Comparison of ENCODE assay signal across 9 cellular contexts in genomic region chr11:59557940-59558643, GRCh38. TPM values are rescaled to one million over a fixed set of nuclear protein-coding genes. Genes with fewer than 3 reads are reported as not detected.
DNase-seq lines count a peak whose midpoint lies in the region; ATAC-seq and TF ChIP-seq lines count a peak whose summit lies in the region.
"Had no signal": no experiment of that assay in that cellular context is flagged by ENCODE, and none has a peak within 500 bp of the region (broad histone marks: within the 10 kb centered on the region; RNA-seq: fewer than 3 reads in every experiment).

No MANE protein-coding gene starts in this region.

- BruUV-seq in PC-9 (replicated peaks; lab: Mats Ljungman, UMichigan): no TSS peak

- no peak for TF ChIP-seq POLR2A in erythroblast (IDR thresholded peaks at IDR 0.05; ENCODE audit: low read length)

- H3K9me3 ChIP-seq in PC-9 (ENCODE audit: insufficient read depth, low read depth): no peaks in the 10 kb centered on the region
- H3K9me3 ChIP-seq: prostate gland had no signal

- peaks cover 65% of the 10 kb centered on the region for H3F3A ChIP-seq in PC-9 (ENCODE audit: insufficient read depth, low read depth)

- CTCF ChIA-PET in PC-9 (lab: Charles Lee): interaction anchor here (0.8 kb wide), 1 partner anchor 21 kb away, joined by 3 read pairs; no protein-coding TSS in a partner anchor

- H3K4me2 ChIP-seq in PC-9: peak overlapping the region; percentile 82; the same call in 1 of the 2 replicates

- ATAC-seq in stimulated activated memory B cell treated with anti-CD40 and anti-IgM and Interleukin-4, amounts not matched to agents 10 μg/mL and 1 μg/mL and 100 μg/mL, for 72 hours: no peak

- no peak for TF ChIP-seq CTCF in PC-9 (conservative IDR thresholded peaks at IDR 0.05)

- H3K36me3 Mint-ChIP-seq in activated CD4-positive, alpha-beta T cell treated with anti-CD3 and anti-CD28 coated beads, Interleukin-2, amount 10 ng/mL, durations not matched to agents 24 days and 14 days (ENCODE audit: low read depth): peaks cover 2% of the 10 kb centered on the region
- H3K36me3 Mint-ChIP-seq in stimulated activated memory B cell treated with anti-CD40 and anti-IgM and Interleukin-4, amounts not matched to agents 10 μg/mL and 1 μg/mL and 100 μg/mL, for 72 hours: no peaks in the 10 kb centered on the region

- H3K4me3 Mint-ChIP-seq in activated CD4-positive, alpha-beta T cell treated with anti-CD3 and anti-CD28 coated beads, Interleukin-2, amount 10 ng/mL, durations not matched to agents 24 days and 14 days: peak overlapping the region; percentile 83
- H3K4me3 Mint-ChIP-seq in stimulated activated memory B cell treated with anti-CD40 and anti-IgM and Interleukin-4, amounts not matched to agents 10 μg/mL and 1 μg/mL and 100 μg/mL, for 72 hours: peak overlapping the region; percentile 70

- H3K27ac Mint-ChIP-seq in activated CD4-positive, alpha-beta T cell treated with anti-CD3 and anti-CD28 coated beads, Interleukin-2, amount 10 ng/mL, durations not matched to agents 24 days and 14 days: no peak overlapping the region
- H3K27ac Mint-ChIP-seq in stimulated activated memory B cell treated with anti-CD40 and anti-IgM and Interleukin-4, amounts not matched to agents 10 μg/mL and 1 μg/mL and 100 μg/mL, for 72 hours: no peak overlapping the region

- peaks cover 14% of the 10 kb centered on the region for H3K27me3 Mint-ChIP-seq in activated CD4-positive, alpha-beta T cell treated with anti-CD3 and anti-CD28 coated beads, Interleukin-2, amount 10 ng/mL, durations not matched to agents 24 days and 14 days
- H3K27me3 Mint-ChIP-seq in stimulated activated memory B cell treated with anti-CD40 and anti-IgM and Interleukin-4, amounts not matched to agents 10 μg/mL and 1 μg/mL and 100 μg/mL, for 72 hours: peaks cover 10% of the 10 kb centered on the region

- H3K4me1 ChIP-seq in PC-9 (replicated peaks; ENCODE audit: insufficient read depth): peaks cover 28% of the 10 kb centered on the region
- H3K4me1 ChIP-seq: prostate gland had no signal

- POLR2A ChIA-PET in PC-9 (lab: Charles Lee; ENCODE audit: unreplicated experiment): interaction anchor here (0.6 to 1.0 kb wide), 2 partner anchors 58 to 197 kb away, joined by 3 to 6 read pairs; partner anchors contain the start of genes OSBP and STX3

- no peak overlapping the region for H2AFZ ChIP-seq in PC-9

- no peak overlapping the region for H3K27ac ChIP-seq in PC-9
- H3K27ac ChIP-seq: prostate gland had no signal

- H3K9me3 Mint-ChIP-seq in activated CD4-positive, alpha-beta T cell treated with anti-CD3 and anti-CD28 coated beads, Interleukin-2, amount 10 ng/mL, durations not matched to agents 24 days and 14 days: no peaks in the 10 kb centered on the region
- no peaks in the 10 kb centered on the region for H3K9me3 Mint-ChIP-seq in stimulated activated memory B cell treated with anti-CD40 and anti-IgM and Interleukin-4, amounts not matched to agents 10 μg/mL and 1 μg/mL and 100 μg/mL, for 72 hours

- H3K4me3 ChIP-seq in PC-9: no peak overlapping the region; the same call in 1 of the 2 replicates
- H3K4me3 ChIP-seq: prostate gland had no signal

- no peaks in the 10 kb centered on the region for H3K36me3 ChIP-seq in PC-9 (ENCODE audit: low read depth)
- H3K36me3 ChIP-seq: prostate gland had no signal

- peaks cover 4% of the 10 kb centered on the region; the same call in 1 of the 2 replicates for H4K20me1 ChIP-seq in PC-9 (ENCODE audit: insufficient read depth)

- intact Hi-C loops in activated CD4-positive, alpha-beta T cell treated with anti-CD3 and anti-CD28 coated beads, Interleukin-2, amount 10 ng/mL, durations not matched to agents 24 days and 14 days (cut with micrococcal nuclease): loop anchor here (1.0 to 10.0 kb wide), 5 partner anchors 8 to 451 kb away; partner anchors contain the start of genes FAM111A, FAM111B and STX3
- intact Hi-C loops in PC-9 (cut with micrococcal nuclease; ENCODE audit: unreplicated experiment): loop anchor here (10.0 kb wide), 1 partner anchor 1783 kb away; no protein-coding TSS in a partner anchor

- H3K4me1 Mint-ChIP-seq in activated CD4-positive, alpha-beta T cell treated with anti-CD3 and anti-CD28 coated beads, Interleukin-2, amount 10 ng/mL, durations not matched to agents 24 days and 14 days: peaks cover 45% of the 10 kb centered on the region
- H3K4me1 Mint-ChIP-seq in stimulated activated memory B cell treated with anti-CD40 and anti-IgM and Interleukin-4, amounts not matched to agents 10 μg/mL and 1 μg/mL and 100 μg/mL, for 72 hours: peaks cover 37% of the 10 kb centered on the region

- H3K27me3 ChIP-seq in PC-9 (ENCODE audit: insufficient read depth, low read depth): no peaks in the 10 kb centered on the region

- H3K79me2 ChIP-seq in PC-9 (ENCODE audit: low read depth): no peaks in the 10 kb centered on the region

- no peaks in the 10 kb centered on the region for H3K9me2 ChIP-seq in PC-9 (ENCODE audit: insufficient read depth)

- no peak for DNase-seq in activated CD4-positive, alpha-beta T cell treated with anti-CD3 and anti-CD28 coated beads, Interleukin-2, amount 10 ng/mL, durations not matched to agents 24 days and 14 days
- no peak for DNase-seq in activated CD4-positive, alpha-beta T cell treated with anti-CD3 and anti-CD28 coated beads, Interleukin-2, amount 50 U/mL, for 4 hours
- DNase-seq in PC-9 (no peak), erythroblast (lab: John Stamatoyannopoulos, UW) (peak; percentile 28 to 37), NCI-H774 (lab: John Stamatoyannopoulos, UW) (no peak), NCI-H1436 treated with DMSO at 0.1 percent for 48 hours (lab: John Stamatoyannopoulos, UW) (no peak), GM19238 (ENCODE audit: insufficient read length, low spot score) (no peak)

RNA-seq across cellular contexts. Expression of gene OR4D9, which starts 46.8 kb away (rescaled TPM):
- not detected in 2 replicates for total RNA-seq in activated CD4-positive, alpha-beta T cell treated with anti-CD3 and anti-CD28 coated beads, Interleukin-2, amount 10 ng/mL, durations not matched to agents 24 days and 14 days
- not detected in 2 replicates for total RNA-seq in PC-9 (2021)
- total RNA-seq: prostate gland had no signal

RNA-seq across cellular contexts. Expression of gene OR4D11, which starts 54.7 kb away (rescaled TPM):
- not detected in 2 replicates for total RNA-seq in activated CD4-positive, alpha-beta T cell treated with anti-CD3 and anti-CD28 coated beads, Interleukin-2, amount 10 ng/mL, durations not matched to agents 24 days and 14 days
- not detected in 2 replicates for total RNA-seq in PC-9 (2021)
- total RNA-seq: prostate gland had no signal

RNA-seq across cellular contexts. Expression of gene OSBP, which starts 57.5 kb away (rescaled TPM):
- 39.7 and 40.1 TPM in 2 replicates for total RNA-seq in activated CD4-positive, alpha-beta T cell treated with anti-CD3 and anti-CD28 coated beads, Interleukin-2, amount 10 ng/mL, durations not matched to agents 24 days and 14 days
- 40.4 and 49.7 TPM in 2 replicates for total RNA-seq in PC-9 (2021)

Comparison
In these comparisons a context has a peak if more than half of its experiments do, and no peak if none do; other contexts are left out.
1. DNase-seq: peak in erythroblast (2 of 2); none in activated CD4-positive, alpha-beta T cell treated with anti-CD3 and anti-CD28 coated beads, Interleukin-2, amount 10 ng/mL, durations not matched to agents 24 days and 14 days (single experiment), activated CD4-positive, alpha-beta T cell treated with anti-CD3 and anti-CD28 coated beads, Interleukin-2, amount 50 U/mL, for 4 hours (0 of 2), PC-9 (0 of 2), NCI-H774 (single experiment), NCI-H1436 treated with DMSO at 0.1 percent for 48 hours (single experiment) and GM19238 (single experiment).